In the genomic region with DNA sequence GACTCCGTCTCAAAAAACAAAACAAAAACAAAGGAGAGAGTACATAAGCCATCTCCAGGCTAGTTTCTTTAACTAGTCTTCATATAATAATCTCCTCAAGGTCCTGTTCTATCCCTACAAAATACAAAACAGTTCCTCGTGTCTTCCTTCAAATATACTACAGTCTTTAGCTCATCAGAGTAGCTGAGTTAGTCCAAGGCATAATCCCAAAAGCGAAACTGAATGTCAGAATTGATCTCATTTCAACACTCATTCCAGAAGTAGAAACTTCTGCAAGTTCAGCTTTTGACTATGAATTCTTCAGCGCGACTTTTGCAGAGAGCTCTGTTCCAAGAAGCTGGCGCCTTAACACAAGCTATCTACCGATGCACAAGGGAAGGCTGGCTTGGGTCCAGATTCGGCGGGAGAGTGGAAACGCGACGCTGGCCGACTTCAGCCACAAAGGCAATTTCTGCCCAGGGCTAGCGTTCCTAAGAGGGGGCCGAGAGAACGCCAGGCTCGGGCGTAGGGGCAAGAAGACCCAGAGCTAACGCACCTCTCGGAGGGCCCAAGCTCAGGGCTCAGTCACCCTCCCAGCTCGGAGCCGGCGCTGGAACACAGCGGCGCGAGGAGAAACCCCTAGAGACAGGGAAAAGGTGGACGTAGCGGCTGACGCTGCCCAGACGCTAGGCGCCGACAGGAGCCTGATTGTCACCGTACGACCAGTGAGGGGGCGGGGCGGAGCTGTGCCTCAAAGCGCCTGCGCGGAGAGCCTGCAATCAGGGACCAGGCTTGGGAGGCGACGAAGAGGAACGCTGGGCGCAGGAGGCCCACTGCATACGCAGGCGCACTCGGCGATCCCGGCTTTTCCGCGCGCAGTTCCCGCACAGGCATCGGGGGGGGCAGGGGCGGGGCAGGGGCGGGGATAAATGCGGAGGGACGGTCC, we compare ENCODE assay signal across 8 cellular contexts. TPM values are rescaled to one million over a fixed set of nuclear protein-coding genes. Genes with fewer than 3 reads are reported as not detected.
DNase-seq lines count a peak whose midpoint lies in the region; ATAC-seq, FAIRE-seq and TF ChIP-seq lines count a peak whose summit lies in the region.

No MANE protein-coding gene starts in this region.

- 0% methylated on average over 52 to 57 of the region's 57 CpGs for WGBS in pancreas, 2 donors

- FAIRE-seq in pancreas (lab: Jason Lieb, UNC), result no peak

- TF ChIP-seq CTCF in GM12864 (IDR thresholded peaks at IDR 0.05; ENCODE audit: low read depth, low read length, missing control alignments), result no peak
- no peak for TF ChIP-seq CTCF in pancreas (IDR thresholded peaks at IDR 0.05)
- peak in 1 of 2 experiments; percentile 26 for TF ChIP-seq CTCF in tibial artery (IDR thresholded peaks at IDR 0.05)

- intact Hi-C loops in Right ventricle myocardium superior (cut with DNase I) (no loop called here), pancreas (cut with DNase I) (no loop called here), tibial artery (cut with DNase I; ENCODE audit: low total_unique reads) (loop anchor here (10.0 kb wide), 1 partner anchor 105 kb away; the partner anchor contains the start of gene KIAA1958)

- H3K9me3 ChIP-seq in pancreas, result no peaks in the 10 kb centered on the region
- no peaks in the 10 kb centered on the region for H3K9me3 ChIP-seq in tibial artery

- H3K27ac ChIP-seq in pancreas (peak overlapping the region; percentile 93 to 99 (median 98)), tibial artery (peak overlapping the region; percentile 95 to 99)

- H3K4me3 ChIP-seq in GM12864 (ENCODE audit: low read depth, low read length) (peak overlapping the region; percentile 62), pancreas (peak overlapping the region; percentile 63 to 87 (median 68)), tibial artery (peak overlapping the region; percentile 78 to 93)

- DNase-seq in GM12864 (ENCODE audit: low read depth) (peak; percentile 92), NCI-H1105 treated with DMSO at 0.1 percent for 48 hours (lab: John Stamatoyannopoulos, UW) (peak; percentile 98), SKM-1 treated with dmso at 0.1 percent for 144 hours (lab: John Stamatoyannopoulos, UW; ENCODE audit: unreplicated experiment) (peak; percentile 90), Right ventricle myocardium superior (peak; percentile 100), pancreas (peak; percentile 99 to 100 (median 99)), tibial artery (peak; percentile 99 to 100)
- DNase-seq in activated naive CD8-positive, alpha-beta T cell treated with anti-CD3 and anti-CD28 coated beads, Interleukin-2, amount 50 U/mL, for 16 hours (ENCODE audit: low read depth, low spot score), result peak; percentile 89

- H3K36me3 ChIP-seq in pancreas, result no peaks in the 10 kb centered on the region
- no peaks in the 10 kb centered on the region for H3K36me3 ChIP-seq in tibial artery

- H3K4me1 ChIP-seq in pancreas (peaks cover 8 to 33% (median 25%) of the 10 kb centered on the region in 3 donors), tibial artery (peaks cover 0 to 56% (median 13%) of the 10 kb centered on the region in 4 donors)

- ATAC-seq in HG02678 (IDR thresholded peaks at IDR 0.05; ENCODE audit: unreplicated experiment) (peak; percentile 86), Right ventricle myocardium superior (ENCODE audit: poor library complexity) (peak; percentile 96), pancreas (peak; percentile 92 to 98 (median 95))

- H3K27me3 ChIP-seq in pancreas (no peaks in the 10 kb centered on the region), tibial artery (no peaks in the 10 kb centered on the region)

RNA-seq across cellular contexts. Expression of gene HSDL2, which starts 0.5 kb away (rescaled TPM):
- total RNA-seq in Right ventricle myocardium superior (292 TPM), pancreas (10 to 100 TPM; 11.3 to 20.4 (median 15.4) TPM)
- polyA plus RNA-seq in pancreas, result 10 to 100 TPM in 1 of 2 donors, 1 to 10 TPM in 1; 9.4 to 11.9 TPM

RNA-seq across cellular contexts. Expression of gene PTBP3, which starts 46.0 kb away (rescaled TPM):
- total RNA-seq in Right ventricle myocardium superior (13.7 TPM), pancreas (10 to 100 TPM; 23.7 to 51.5 (median 39.4) TPM)
- 1 to 10 TPM; 4.4 to 8.6 TPM for polyA plus RNA-seq in pancreas

Comparison
In these comparisons a context has a peak if more than half of its experiments do, and no peak if none do; other contexts are left out.
1. Peak in every context shown above with its lines: DNase-seq, ATAC-seq, H3K4me3 ChIP-seq and H3K27ac ChIP-seq.
2. RNA of gene HSDL2, which starts 0.5 kb away (total RNA-seq): 292 TPM in Right ventricle myocardium superior (single experiment); 11.3 to 20.4 TPM in pancreas; every median in the first group is over 10 times any median in the second.